In the genomic region with DNA sequence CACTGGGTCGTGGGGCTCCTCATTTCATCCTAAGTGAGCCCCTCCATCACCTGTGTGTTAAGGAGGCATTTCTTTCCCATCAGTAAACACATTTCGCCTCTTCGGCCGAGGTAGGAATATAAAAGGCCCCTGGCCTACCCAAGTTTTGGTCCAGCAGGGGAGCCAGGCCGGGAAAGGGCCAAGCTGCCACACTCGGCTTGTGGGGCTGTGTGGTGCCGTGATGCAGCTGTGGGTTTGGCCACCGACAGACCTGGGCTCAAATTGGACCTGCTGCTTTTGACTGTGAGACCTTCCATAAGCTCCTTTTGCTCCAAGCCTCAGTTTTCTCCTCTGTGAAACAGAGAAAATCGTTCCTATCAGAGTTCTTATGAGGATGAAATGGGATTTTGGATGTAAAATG, we compare ENCODE assay signal across 10 cellular contexts. TPM values are rescaled to one million over a fixed set of nuclear protein-coding genes. Genes with fewer than 3 reads are reported as not detected.
A peak's percentile ranks its signal among the peaks of the same experiment; 100 is the strongest.
DNase-seq lines count a peak whose midpoint lies in the region; ATAC-seq and TF ChIP-seq lines count a peak whose summit lies in the region.
"Had no signal": no experiment of that assay in that cellular context is flagged by ENCODE, and none has a peak within 500 bp of the region (broad histone marks: within the 10 kb centered on the region; RNA-seq: fewer than 3 reads in every experiment).

No MANE protein-coding gene starts in this region.

- H3K36me3 ChIP-seq in gastroesophageal sphincter (peaks cover 0 to 41% of the 10 kb centered on the region in 2 donors), gastrocnemius medialis (peaks cover 0 to 44% of the 10 kb centered on the region in 2 donors)

- no peak for TF ChIP-seq CTCF in GM12875 (IDR thresholded peaks at IDR 0.05; ENCODE audit: borderline replicate concordance, insufficient read depth, low read depth, low read length)
- TF ChIP-seq CTCF in VCaP (conservative IDR thresholded peaks at IDR 0.05) = no peak
- no peak for TF ChIP-seq CTCF in gastroesophageal sphincter (IDR thresholded peaks at IDR 0.05)
- no peak for TF ChIP-seq CTCF in gastrocnemius medialis (IDR thresholded peaks at IDR 0.05 in 4 of 5, conservative IDR thresholded peaks at IDR 0.05 in 1 of 5)

- no peak for DNase-seq in gastrocnemius medialis
- DNase-seq in RPMI8226 = no peak
- no peak for DNase-seq in activated CD4-positive, CD25-positive, alpha-beta regulatory T cell (lab: John Stamatoyannopoulos, UW)
- DNase-seq in SKM-1 (lab: John Stamatoyannopoulos, UW; ENCODE audit: unreplicated experiment) = no peak
- DNase-seq: SW 1271 had no signal

- no peak for TF ChIP-seq EP300 in gastroesophageal sphincter (IDR thresholded peaks at IDR 0.05)

- H3K9me3 ChIP-seq in gastroesophageal sphincter = no peaks in the 10 kb centered on the region
- no peaks in the 10 kb centered on the region for H3K9me3 ChIP-seq in gastrocnemius medialis

- H3K4me3 ChIP-seq in GM12875 (ENCODE audit: low read depth, low read length) (peak overlapping the region; percentile 98), gastroesophageal sphincter (peak overlapping the region; percentile 88 to 100), gastrocnemius medialis (peak overlapping the region; percentile 81 to 100 (median 92))

- intact Hi-C loops in gastrocnemius medialis (cut with DNase I; ENCODE audit: low total_unique reads) = no loop called here

- H3K27ac ChIP-seq in VCaP = peak overlapping the region; percentile 89
- H3K27ac ChIP-seq in gastroesophageal sphincter = peak overlapping the region in 2 of 4 donors; percentile 88 to 90
- peak overlapping the region; percentile 89 to 97 (median 91) for H3K27ac ChIP-seq in gastrocnemius medialis

- ATAC-seq in gastroesophageal sphincter = no peak
- ATAC-seq in gastrocnemius medialis = no peak
- no peak for ATAC-seq in HG03565 (IDR thresholded peaks at IDR 0.05; ENCODE audit: unreplicated experiment)

- H3K4me1 ChIP-seq in gastroesophageal sphincter (peaks cover 0 to 37% (median 13%) of the 10 kb centered on the region in 3 donors), gastrocnemius medialis (peaks cover 16 to 23% of the 10 kb centered on the region in 2 donors)

- in situ Hi-C loops in gastrocnemius medialis (cut with MboI; ENCODE audit: low sequenced_read_pairs in 4 of 4) = no loop called here

- TF ChIP-seq POLR2A in gastroesophageal sphincter (IDR thresholded peaks at IDR 0.05) = no peak
- TF ChIP-seq POLR2A in gastrocnemius medialis (IDR thresholded peaks at IDR 0.05) = no peak

- 10 to 22% methylated on average over 1 to 6 of the region's 9 CpGs for WGBS in gastroesophageal sphincter (ENCODE audit: low coverage in 1 of 2), 2 donors

- H3K27me3 ChIP-seq in gastroesophageal sphincter = no peaks in the 10 kb centered on the region
- H3K27me3 ChIP-seq in gastrocnemius medialis = no peaks in the 10 kb centered on the region

RNA-seq across cellular contexts. Expression of gene NDUFV1, which starts 0.8 kb away (rescaled TPM):
- total RNA-seq in gastroesophageal sphincter = 100 to 1,000 TPM; 154 to 249 (median 180) TPM
- 100 to 1,000 TPM; 306 to 608 (median 365) TPM for total RNA-seq in gastrocnemius medialis

RNA-seq across cellular contexts. Expression of gene NUDT8, which starts 22.2 kb away (rescaled TPM):
- 10 to 100 TPM in 1 of 4 donors, 1 to 10 TPM in 3; 2.4 to 18.5 (median 4.6) TPM for total RNA-seq in gastroesophageal sphincter
- total RNA-seq in gastrocnemius medialis = 10 to 100 TPM; 23.3 to 42.4 (median 36.2) TPM

RNA-seq across cellular contexts. Expression of gene GSTP1, which starts 23.9 kb away (rescaled TPM):
- total RNA-seq in gastroesophageal sphincter (100 to 1,000 TPM; 514 to 845 (median 628) TPM), gastrocnemius medialis (100 to 1,000 TPM; 316 to 866 (median 549) TPM)

RNA-seq across cellular contexts. Expression of gene TBX10, which starts 32.1 kb away (rescaled TPM):
- not detected for total RNA-seq in gastroesophageal sphincter
- not detected for total RNA-seq in gastrocnemius medialis
- total RNA-seq: myocyte had no signal

RNA-seq across cellular contexts. Expression of gene ACY3, which starts 43.0 kb away (rescaled TPM):
- total RNA-seq in gastroesophageal sphincter (not detected), gastrocnemius medialis (not detected)
